Comparison of ENCODE assay signal across 13 cellular contexts in the genomic region with DNA sequence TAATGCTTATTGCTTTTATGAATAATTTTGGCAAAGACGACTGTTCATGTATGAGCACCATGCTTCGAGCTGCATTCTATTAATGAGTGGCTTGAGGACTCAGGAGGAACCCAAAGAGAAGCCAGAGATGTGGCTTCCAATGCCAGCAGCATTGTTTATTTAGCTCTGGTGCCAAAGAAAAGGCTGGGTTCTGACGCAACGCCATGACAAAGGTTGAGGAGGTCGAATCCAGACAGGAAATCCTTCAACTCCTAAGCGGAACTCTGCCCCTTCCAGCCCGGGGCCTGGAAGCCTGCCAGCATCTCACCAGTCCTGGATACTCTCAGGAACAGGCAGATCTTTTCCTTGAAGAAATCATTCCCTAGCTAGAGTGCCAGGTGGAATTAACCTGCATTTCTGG.
DNase-seq lines count a peak whose midpoint lies in the region; ATAC-seq, FAIRE-seq and TF ChIP-seq lines count a peak whose summit lies in the region.
"Had no signal": no experiment of that assay in that cellular context is flagged by ENCODE, and none has a peak within 500 bp of the region (broad histone marks: within the 10 kb centered on the region; RNA-seq: fewer than 3 reads in every experiment).

No MANE protein-coding gene starts in this region.

- no peak overlapping the region for H3K4me3 Mint-ChIP-seq in activated T-cell treated with anti-CD3 and anti-CD28 coated beads, Interleukin-2, amount 50 U/mL, for 4 hours
- H3K4me3 Mint-ChIP-seq: type B pancreatic cell had no signal

- H3K4me1 Mint-ChIP-seq in activated T-cell treated with anti-CD3 and anti-CD28 coated beads, Interleukin-2, amount 50 U/mL, for 4 hours (ENCODE audit: low read depth): no peaks in the 10 kb centered on the region

- no peaks in the 10 kb centered on the region for H3K27me3 Mint-ChIP-seq in activated T-cell treated with anti-CD3 and anti-CD28 coated beads, Interleukin-2, amount 50 U/mL, for 4 hours (ENCODE audit: low read depth)
- H3K27me3 Mint-ChIP-seq: type B pancreatic cell had no signal

- H3K9me3 Mint-ChIP-seq in activated T-cell treated with anti-CD3 and anti-CD28 coated beads, Interleukin-2, amount 50 U/mL, for 4 hours: no peaks in the 10 kb centered on the region
- H3K9me3 Mint-ChIP-seq: type B pancreatic cell had no signal

- DNase-seq in HK-2 (ENCODE audit: unreplicated experiment): peak; percentile 54
- peak; percentile 85 to 88 for DNase-seq in heart right ventricle
- peak; percentile 99 for DNase-seq in small intestine
- no peak for DNase-seq in H7
- no peak for DNase-seq in inferior parietal cortex (ENCODE audit: extremely low spot score)
- DNase-seq in activated T-cell treated with anti-CD3 and anti-CD28 coated beads, Interleukin-2, amount 50 U/mL, for 4 hours: no peak
- DNase-seq: GF-D8 had no signal

- intact Hi-C loops in heart right ventricle (cut with DNase I): loop anchor here in 7 of 10 donors (5.0 to 10.0 kb wide), 4 partner anchors 47 to 130 kb away; partner anchors contain the start of gene ARHGAP26 (in 2 of the 7)

- FAIRE-seq in small intestine (lab: Jason Lieb, UNC): peak; percentile 49
- FAIRE-seq: K562 had no signal

- H3K4me3 ChIP-seq in heart right ventricle (no peak overlapping the region), small intestine (ENCODE audit: low read depth in 1 of 2, low read length in 2 of 2) (no peak overlapping the region), H7 (ENCODE audit: insufficient read depth, low read depth, low read length) (no peak overlapping the region)
- H3K4me3 ChIP-seq: K562, SK-N-MC, smooth muscle cell had no signal

- H3K36me3 ChIP-seq in heart right ventricle (peaks cover 0 to 10% (median 0%) of the 10 kb centered on the region in 9 donors), small intestine (ENCODE audit: control insufficient read depth in 2 of 2, insufficient read depth in 2 of 2, low read length in 2 of 2) (peaks cover 0 to 4% of the 10 kb centered on the region in 2 donors), H7 (replicated peaks; ENCODE audit: control insufficient read depth, insufficient read depth, low read length) (no peaks in the 10 kb centered on the region)

- WGBS in heart right ventricle, 2 donors: 24 to 28% methylated on average over 7 of the region's 7 CpGs
- WGBS in small intestine, 3 donors: 7 to 51% (median 28%) methylated on average over 7 of the region's 7 CpGs

- H3K27me3 ChIP-seq in heart right ventricle (no peaks in the 10 kb centered on the region), small intestine (ENCODE audit: control insufficient read depth in 2 of 2, insufficient read depth in 2 of 2, low read length in 2 of 2) (no peaks in the 10 kb centered on the region), H7 (ENCODE audit: control insufficient read depth, insufficient read depth, low read length) (no peaks in the 10 kb centered on the region)

- H3K27ac ChIP-seq in VCaP: peak overlapping the region; percentile 77
- peak overlapping the region in 8 of 10 donors; percentile 19 to 73 (median 50) for H3K27ac ChIP-seq in heart right ventricle
- H3K27ac ChIP-seq in small intestine (ENCODE audit: low read depth in 1 of 2, low read length in 1 of 2): peak overlapping the region; percentile 47 to 90
- H3K27ac ChIP-seq: SK-N-MC had no signal

- TF ChIP-seq CTCF in VCaP (conservative IDR thresholded peaks at IDR 0.05) (no peak), heart right ventricle (IDR thresholded peaks at IDR 0.05) (no peak)

- no peaks in the 10 kb centered on the region for H3K36me3 Mint-ChIP-seq in activated T-cell treated with anti-CD3 and anti-CD28 coated beads, Interleukin-2, amount 50 U/mL, for 4 hours (ENCODE audit: insufficient read depth)
- H3K36me3 Mint-ChIP-seq: type B pancreatic cell had no signal

- ATAC-seq in heart right ventricle (peak; percentile 27 to 79 (median 69)), GM21825 (IDR thresholded peaks at IDR 0.05; ENCODE audit: unreplicated experiment) (no peak)
- ATAC-seq in activated T-cell treated with anti-CD3 and anti-CD28 coated beads, Interleukin-2, amount 50 U/mL, for 4 hours: no peak
- ATAC-seq: K562 had no signal

- H3K9me3 ChIP-seq in heart right ventricle: no peaks in the 10 kb centered on the region
- no peaks in the 10 kb centered on the region for H3K9me3 ChIP-seq in small intestine (ENCODE audit: control insufficient read depth, low read depth)

- H3K4me1 ChIP-seq in heart right ventricle (peaks cover 21 to 78% (median 64%) of the 10 kb centered on the region in 9 donors), small intestine (ENCODE audit: control insufficient read depth in 2 of 2, insufficient read depth in 1 of 2, low read depth in 1 of 2, low read length in 1 of 2) (peaks cover 24 to 25% of the 10 kb centered on the region in 2 donors)

Comparison
In these comparisons a context has a peak if more than half of its experiments do, and no peak if none do; other contexts are left out.
1. DNase-seq: peak in HK-2 (single experiment), heart right ventricle (2 of 2) and small intestine (single experiment); none in H7 (single experiment), inferior parietal cortex (single experiment) and activated T-cell treated with anti-CD3 and anti-CD28 coated beads, Interleukin-2, amount 50 U/mL, for 4 hours (single experiment).
2. ATAC-seq: peak in heart right ventricle (8 of 8); none in GM21825 (single experiment) and activated T-cell treated with anti-CD3 and anti-CD28 coated beads, Interleukin-2, amount 50 U/mL, for 4 hours (0 of 2).
3. Peak in every context shown above with its lines, with median percentiles within 50 percentile points of each other: H3K27ac ChIP-seq.